In the genomic region with DNA sequence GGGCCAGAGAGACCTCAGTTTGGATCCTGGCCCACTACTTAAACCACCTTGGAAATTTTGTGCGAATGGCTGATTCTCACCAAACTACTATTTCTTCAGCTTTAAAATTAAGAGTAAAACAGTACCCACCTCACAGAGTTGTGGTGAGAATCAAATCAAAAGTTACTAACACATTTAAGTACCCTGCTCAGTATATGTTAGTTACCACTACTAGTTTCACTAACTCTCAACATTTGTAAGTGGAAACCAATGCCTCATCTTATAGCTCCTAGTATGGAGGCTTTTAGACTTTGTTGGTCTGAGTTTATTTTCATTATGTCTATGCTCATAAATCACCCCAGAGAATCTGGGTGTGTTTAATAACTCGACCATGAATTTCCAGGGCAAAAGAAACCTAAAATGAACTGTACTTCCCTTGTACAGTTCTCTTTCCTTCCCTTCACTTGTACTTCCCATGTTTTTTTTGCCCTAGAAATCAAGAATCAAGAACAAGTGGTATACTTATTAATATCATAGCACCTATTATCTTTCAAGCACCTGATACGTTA, we compare ENCODE assay signal across 17 cellular contexts. TPM values are rescaled to one million over a fixed set of nuclear protein-coding genes. Genes with fewer than 3 reads are reported as not detected.
A peak's percentile ranks its signal among the peaks of the same experiment; 100 is the strongest.
DNase-seq lines count a peak whose midpoint lies in the region; ATAC-seq and TF ChIP-seq lines count a peak whose summit lies in the region.
"Had no signal": no experiment of that assay in that cellular context is flagged by ENCODE, and none has a peak within 500 bp of the region (broad histone marks: within the 10 kb centered on the region; RNA-seq: fewer than 3 reads in every experiment).

No MANE protein-coding gene starts in this region.

- H3K27ac Mint-ChIP-seq in mesothelial cell of epicardium, result peak overlapping the region; percentile 91
- H3K27ac Mint-ChIP-seq: endodermal cell; T-helper 1 cell treated with Interleukin-12 subunit alpha and Interleukin-12 subunit beta and Interleukin-4 antibody, amounts not matched to agents 30 μg/mL and 1 μg/mL, for 36 hours had no signal

- H3K27ac ChIP-seq in effector memory CD4-positive, alpha-beta T cell (ENCODE audit: insufficient read depth, low read length, poor library complexity, severe bottlenecking), result no peak overlapping the region
- H3K27ac ChIP-seq: neutrophil had no signal

- no peaks in the 10 kb centered on the region for H3K36me3 Mint-ChIP-seq in mesothelial cell of epicardium

- no peaks in the 10 kb centered on the region for H3K27me3 ChIP-seq in effector memory CD4-positive, alpha-beta T cell (replicated peaks; ENCODE audit: control insufficient read depth, insufficient read depth, low read length, poor library complexity, severe bottlenecking)
- H3K27me3 ChIP-seq: MG63, neutrophil, thyroid gland had no signal

- H3K4me3 ChIP-seq in effector memory CD4-positive, alpha-beta T cell (ENCODE audit: insufficient read depth, low read depth, low read length, poor library complexity, severe bottlenecking), result no peak overlapping the region
- H3K4me3 ChIP-seq: MG63, thyroid gland had no signal

- peaks cover 49% of the 10 kb centered on the region for H3K4me1 Mint-ChIP-seq in mesothelial cell of epicardium

- no peaks in the 10 kb centered on the region for H3K9me3 ChIP-seq in effector memory CD4-positive, alpha-beta T cell (ENCODE audit: control insufficient read depth, low read length)
- H3K9me3 ChIP-seq: MG63, neutrophil, thyroid gland had no signal

- no peaks in the 10 kb centered on the region for H3K36me3 ChIP-seq in effector memory CD4-positive, alpha-beta T cell (ENCODE audit: control insufficient read depth, insufficient read depth, low read length)
- H3K36me3 ChIP-seq: MG63, neutrophil, thyroid gland had no signal

- ATAC-seq in GM18502 (IDR thresholded peaks at IDR 0.05; ENCODE audit: poor library complexity, unreplicated experiment) (peak; percentile 43), GM19351 (IDR thresholded peaks at IDR 0.05; ENCODE audit: unreplicated experiment) (peak; percentile 62), HG03378 (IDR thresholded peaks at IDR 0.05; ENCODE audit: unreplicated experiment) (peak; percentile 34)

- no peaks in the 10 kb centered on the region for H3K27me3 Mint-ChIP-seq in mesothelial cell of epicardium (ENCODE audit: low read depth)

- no peaks in the 10 kb centered on the region for H3K9me3 Mint-ChIP-seq in mesothelial cell of epicardium
- H3K9me3 Mint-ChIP-seq: endodermal cell; T-helper 1 cell treated with Interleukin-12 subunit alpha and Interleukin-12 subunit beta and Interleukin-4 antibody, amounts not matched to agents 30 μg/mL and 1 μg/mL, for 36 hours had no signal

- DNase-seq in mesothelial cell of epicardium (ENCODE audit: low spot score in 2 of 2, unreplicated experiment in 2 of 2) (no peak), NCI-H2196 treated with DMSO at 0.1 percent for 48 hours (lab: John Stamatoyannopoulos, UW; ENCODE audit: unreplicated experiment) (no peak), iPS-NIHi11 (ENCODE audit: low spot score) (no peak)
- no peak for DNase-seq in effector memory CD4-positive, alpha-beta T cell
- DNase-seq in stimulated activated CD8-positive, alpha-beta memory T cell treated with anti-CD3 and anti-CD28 coated beads, Interleukin-4, amount 100 ng/mL, for 48 hours, result no peak
- DNase-seq: activated CD4-positive, alpha-beta T cell treated with anti-CD3 and anti-CD28 coated beads for 1 hour; endodermal cell; GDM1; MG63; NCI-H187; NCI-H446 treated with DMSO at 0.1 percent for 48 hours had no signal

- H3K4me3 Mint-ChIP-seq in mesothelial cell of epicardium, result no peak overlapping the region
- H3K4me3 Mint-ChIP-seq: endodermal cell; T-helper 1 cell treated with Interleukin-12 subunit alpha and Interleukin-12 subunit beta and Interleukin-4 antibody, amounts not matched to agents 30 μg/mL and 1 μg/mL, for 36 hours had no signal

- no peak for TF ChIP-seq CTCF in mesothelial cell of epicardium (IDR thresholded peaks at IDR 0.05; ENCODE audit: unreplicated experiment)

- no peaks in the 10 kb centered on the region for H3K4me1 ChIP-seq in effector memory CD4-positive, alpha-beta T cell (ENCODE audit: control insufficient read depth, insufficient read depth, low read length, poor library complexity, severe bottlenecking)

RNA-seq across cellular contexts. Expression of gene SERBP1, which starts 11.6 kb away (rescaled TPM):
- total RNA-seq in mesothelial cell of epicardium, result 248 to 259 TPM (median 255 TPM) in 3 replicates
